19 cellular contexts compared by ENCODE assay signal in the genomic region with DNA sequence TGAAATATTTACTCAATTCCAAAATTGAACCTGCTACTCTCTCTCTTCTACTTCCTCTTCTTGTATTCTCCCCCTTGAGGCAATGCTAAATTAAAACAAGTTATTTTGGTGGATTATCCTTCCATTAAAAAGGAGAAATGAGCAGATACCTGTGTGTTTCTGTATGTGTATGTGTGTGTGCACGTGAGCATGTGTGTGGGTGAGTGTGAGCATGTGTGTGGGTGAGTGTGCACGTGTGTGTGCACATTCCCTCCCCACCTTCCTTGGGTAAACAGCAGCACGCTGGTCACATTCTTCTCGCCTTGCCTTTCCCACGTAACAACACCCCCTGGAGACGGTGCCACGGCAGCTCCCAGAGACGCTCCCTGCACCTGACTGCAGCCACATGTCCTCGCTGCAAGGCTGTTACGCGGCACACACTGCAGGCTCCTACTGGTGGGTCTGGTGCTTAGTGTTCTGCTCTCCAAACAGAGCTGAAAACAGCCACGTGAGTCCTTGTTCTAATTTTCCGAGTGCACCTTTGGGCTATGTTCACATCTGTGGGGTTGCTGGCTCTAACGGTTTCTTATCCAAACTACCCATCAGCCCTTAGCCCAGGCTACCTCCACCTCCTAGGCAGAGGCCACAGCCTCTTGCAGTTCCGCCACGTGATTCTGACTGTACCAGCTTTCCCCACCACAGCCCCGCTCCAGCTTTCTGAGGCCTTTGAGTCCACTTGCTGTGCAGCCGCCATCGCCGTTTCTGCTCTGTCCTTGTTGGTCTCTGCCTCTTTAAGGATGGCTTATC.
DNase-seq lines count a peak whose midpoint lies in the region; ATAC-seq, FAIRE-seq and TF ChIP-seq lines count a peak whose summit lies in the region.
"Had no signal": no experiment of that assay in that cellular context is flagged by ENCODE, and none has a peak within 500 bp of the region (broad histone marks: within the 10 kb centered on the region; RNA-seq: fewer than 3 reads in every experiment).

No MANE protein-coding gene starts in this region.

- H3K9me3 Mint-ChIP-seq in activated CD4-positive, alpha-beta T cell treated with anti-CD3 and anti-CD28 coated beads, Interleukin-2, amount 10 ng/mL, durations not matched to agents 24 days and 14 days = no peaks in the 10 kb centered on the region
- no peaks in the 10 kb centered on the region for H3K9me3 Mint-ChIP-seq in endothelial cell (ENCODE audit: unreplicated experiment)
- H3K9me3 Mint-ChIP-seq: activated naive CD4-positive, alpha-beta T cell treated with anti-CD3 and anti-CD28 coated beads, Interleukin-2, amount 50 U/mL, for 72 hours; activated T-cell treated with anti-CD3 and anti-CD28 coated beads, Interleukin-2, amount 50 U/mL, for 24 hours; CD4-positive, alpha-beta T cell had no signal

- no peaks in the 10 kb centered on the region for H3K4me1 Mint-ChIP-seq in activated CD4-positive, alpha-beta T cell treated with anti-CD3 and anti-CD28 coated beads, Interleukin-2, amount 10 ng/mL, durations not matched to agents 24 days and 14 days
- peaks cover 24% of the 10 kb centered on the region for H3K4me1 Mint-ChIP-seq in endothelial cell (ENCODE audit: unreplicated experiment)

- H3K4me1 ChIP-seq in right atrium auricular region = no peaks in the 10 kb centered on the region
- no peaks in the 10 kb centered on the region for H3K4me1 ChIP-seq in RWPE2 (ENCODE audit: insufficient read depth, poor library complexity, severe bottlenecking)
- H3K4me1 ChIP-seq in kidney (ENCODE audit: control insufficient read depth in 1 of 2, insufficient read depth in 1 of 2, low read depth in 1 of 2, low read length in 2 of 2) = no peaks in the 10 kb centered on the region
- H3K4me1 ChIP-seq: vagina had no signal

- H3K9ac ChIP-seq in kidney (ENCODE audit: low read length in 2 of 2) = no peak overlapping the region

- no peak for TF ChIP-seq CTCF in right atrium auricular region (IDR thresholded peaks at IDR 0.05)
- no peak for TF ChIP-seq CTCF in RWPE2 (IDR thresholded peaks at IDR 0.05; ENCODE audit: poor library complexity, severe bottlenecking)
- no peak for TF ChIP-seq CTCF in kidney (IDR thresholded peaks at IDR 0.05; ENCODE audit: borderline replicate concordance, extremely low read depth, insufficient read depth)
- no peak for TF ChIP-seq CTCF in endothelial cell (IDR thresholded peaks at IDR 0.05; ENCODE audit: unreplicated experiment)

- FAIRE-seq in kidney (lab: Jason Lieb, UNC) = no peak
- FAIRE-seq: bronchial epithelial cell had no signal

- H3K27ac ChIP-seq in right atrium auricular region (no peak overlapping the region), RWPE2 (ENCODE audit: poor library complexity, severe bottlenecking) (no peak overlapping the region), kidney (ENCODE audit: low read depth in 2 of 2, low read length in 2 of 2) (no peak overlapping the region)
- H3K27ac ChIP-seq: vagina had no signal

- ATAC-seq in Right ventricle myocardium inferior (no peak), RWPE2 (ENCODE audit: low read depth) (no peak)
- ATAC-seq: activated naive CD4-positive, alpha-beta T cell treated with anti-CD3 and anti-CD28 coated beads, Interleukin-2, amount 50 U/mL, for 72 hours had no signal

- no peaks in the 10 kb centered on the region for H3K27me3 ChIP-seq in right atrium auricular region
- no peaks in the 10 kb centered on the region for H3K27me3 ChIP-seq in RWPE2 (ENCODE audit: insufficient read depth, poor library complexity, severe bottlenecking)
- H3K27me3 ChIP-seq: vagina had no signal

- no peaks in the 10 kb centered on the region for H3K36me3 Mint-ChIP-seq in activated CD4-positive, alpha-beta T cell treated with anti-CD3 and anti-CD28 coated beads, Interleukin-2, amount 10 ng/mL, durations not matched to agents 24 days and 14 days (ENCODE audit: low read depth)
- H3K36me3 Mint-ChIP-seq in endothelial cell (ENCODE audit: low read depth, unreplicated experiment) = no peaks in the 10 kb centered on the region
- H3K36me3 Mint-ChIP-seq: activated naive CD4-positive, alpha-beta T cell treated with anti-CD3 and anti-CD28 coated beads, Interleukin-2, amount 50 U/mL, for 72 hours had no signal

- H3K9me3 ChIP-seq in right atrium auricular region = no peaks in the 10 kb centered on the region
- no peaks in the 10 kb centered on the region for H3K9me3 ChIP-seq in RWPE2 (ENCODE audit: severe bottlenecking)
- H3K9me3 ChIP-seq in kidney (ENCODE audit: control insufficient read depth in 1 of 2, low read length in 2 of 2) = no peaks in the 10 kb centered on the region
- H3K9me3 ChIP-seq: vagina had no signal

- no peak overlapping the region for H3K4me3 Mint-ChIP-seq in activated CD4-positive, alpha-beta T cell treated with anti-CD3 and anti-CD28 coated beads, Interleukin-2, amount 10 ng/mL, durations not matched to agents 24 days and 14 days
- no peak overlapping the region for H3K4me3 Mint-ChIP-seq in endothelial cell (ENCODE audit: unreplicated experiment)
- H3K4me3 Mint-ChIP-seq: activated T-cell treated with anti-CD3 and anti-CD28 coated beads, Interleukin-2, amount 50 U/mL, for 24 hours; CD4-positive, alpha-beta T cell; nephron progenitor cell had no signal

- H3K4me3 ChIP-seq in right atrium auricular region (no peak overlapping the region), RWPE2 (ENCODE audit: severe bottlenecking) (no peak overlapping the region), kidney (ENCODE audit: low read length in 2 of 2) (no peak overlapping the region)
- H3K4me3 ChIP-seq: vagina had no signal

- intact Hi-C loops in Right ventricle myocardium inferior (cut with DNase I) = no loop called here
- intact Hi-C loops in kidney (cut with DNase I) = no loop called here
- intact Hi-C loops in activated CD4-positive, alpha-beta T cell treated with anti-CD3 and anti-CD28 coated beads, Interleukin-2, amount 10 ng/mL, durations not matched to agents 24 days and 14 days (cut with micrococcal nuclease) = no loop called here

- H3K36me3 ChIP-seq in right atrium auricular region = no peaks in the 10 kb centered on the region
- H3K36me3 ChIP-seq in RWPE2 (ENCODE audit: low read depth) = no peaks in the 10 kb centered on the region
- H3K36me3 ChIP-seq in kidney (ENCODE audit: control insufficient read depth in 1 of 2, insufficient read depth in 2 of 2, low read length in 2 of 2) = no peaks in the 10 kb centered on the region
- H3K36me3 ChIP-seq: vagina had no signal

- peaks cover 14% of the 10 kb centered on the region for H3K27me3 Mint-ChIP-seq in activated CD4-positive, alpha-beta T cell treated with anti-CD3 and anti-CD28 coated beads, Interleukin-2, amount 10 ng/mL, durations not matched to agents 24 days and 14 days
- H3K27me3 Mint-ChIP-seq in endothelial cell (ENCODE audit: unreplicated experiment) = peaks cover 6% of the 10 kb centered on the region

- DNase-seq in Right ventricle myocardium inferior (ENCODE audit: missing footprints) (peak; percentile 60), right atrium auricular region (ENCODE audit: low spot score) (no peak), RWPE2 (ENCODE audit: low spot score) (peak; percentile 57), kidney (peak; percentile 57), superior temporal gyrus (ENCODE audit: extremely low spot score) (peak; percentile 64), endothelial cell (ENCODE audit: low spot score) (no peak), NOMO-1 treated with DMSO at 0.1 percent for 48 hours (lab: John Stamatoyannopoulos, UW; ENCODE audit: unreplicated experiment) (no peak)
- DNase-seq in activated CD4-positive, alpha-beta T cell treated with anti-CD3 and anti-CD28 coated beads, Interleukin-2, amount 10 ng/mL, durations not matched to agents 24 days and 14 days = no peak
- DNase-seq: activated CD4-positive, alpha-beta T cell treated with anti-CD3 and anti-CD28 coated beads, Interleukin-2, amount 50 U/mL, for 48 hours; activated T-cell treated with anti-CD3 and anti-CD28 coated beads, Interleukin-2, amount 50 U/mL, for 24 hours; CD4-positive, alpha-beta T cell; effector CD8-positive, alpha-beta T cell; NCI-H1694 treated with DMSO at 0.1 percent for 48 hours; nephron progenitor cell; stimulated activated CD4-positive, alpha-beta T cell treated with anti-CD3 and anti-CD28 coated beads, Interleukin-2, amount 100 ng/mL, for 48 hours; SW 1271 had no signal

- H3K27ac Mint-ChIP-seq in activated CD4-positive, alpha-beta T cell treated with anti-CD3 and anti-CD28 coated beads, Interleukin-2, amount 10 ng/mL, durations not matched to agents 24 days and 14 days = no peak overlapping the region
- no peak overlapping the region for H3K27ac Mint-ChIP-seq in endothelial cell (ENCODE audit: unreplicated experiment)
- H3K27ac Mint-ChIP-seq: activated naive CD4-positive, alpha-beta T cell treated with anti-CD3 and anti-CD28 coated beads, Interleukin-2, amount 50 U/mL, for 72 hours; activated T-cell treated with anti-CD3 and anti-CD28 coated beads, Interleukin-2, amount 50 U/mL, for 24 hours; CD4-positive, alpha-beta T cell; nephron progenitor cell had no signal

Comparison
In these comparisons a context has a peak if more than half of its experiments do, and no peak if none do; other contexts are left out.
1. DNase-seq: peak in Right ventricle myocardium inferior (single experiment), RWPE2 (single experiment), kidney (single experiment) and superior temporal gyrus (single experiment); none in right atrium auricular region (single experiment), activated CD4-positive, alpha-beta T cell treated with anti-CD3 and anti-CD28 coated beads, Interleukin-2, amount 10 ng/mL, durations not matched to agents 24 days and 14 days (single experiment), endothelial cell (single experiment) and NOMO-1 treated with DMSO at 0.1 percent for 48 hours (single experiment).